ENCODE assay signal across 12 cellular contexts in the genomic region with DNA sequence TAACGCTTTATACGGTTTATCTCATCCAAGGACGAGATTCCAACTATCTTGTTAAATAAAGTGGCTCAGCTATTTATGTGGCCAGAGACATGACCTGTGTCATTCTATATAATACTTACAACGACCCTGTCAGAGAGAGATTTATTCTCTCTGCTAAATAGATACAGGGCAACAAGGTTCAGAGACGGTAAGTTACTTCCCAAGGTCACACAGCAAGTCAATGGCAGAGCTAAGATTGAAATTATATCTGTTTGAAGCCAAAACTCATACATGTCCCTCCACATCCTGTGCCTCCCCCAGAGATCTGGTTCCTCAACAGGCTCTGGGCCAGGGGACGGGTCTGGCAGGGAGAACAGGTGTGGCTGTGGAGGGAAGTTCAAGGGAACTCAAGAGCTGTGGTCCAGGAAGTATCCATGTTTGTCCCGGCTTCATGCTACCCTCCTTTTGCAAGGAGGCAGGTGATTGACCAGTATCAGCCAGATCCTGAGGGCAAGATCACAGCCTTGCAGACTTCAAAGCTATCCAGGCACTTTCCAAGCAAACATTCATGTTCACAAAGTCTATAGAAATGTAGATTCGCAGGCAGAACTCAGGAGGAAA.
DNase-seq lines count a peak whose midpoint lies in the region; ATAC-seq and TF ChIP-seq lines count a peak whose summit lies in the region.
"Had no signal": no experiment of that assay in that cellular context is flagged by ENCODE, and none has a peak within 500 bp of the region (broad histone marks: within the 10 kb centered on the region; RNA-seq: fewer than 3 reads in every experiment).

No MANE protein-coding gene starts in this region.

- no peak overlapping the region for H3K4me2 ChIP-seq in GM23338

- H3K4me3 ChIP-seq in GM23338, result no peak overlapping the region
- H3K4me3 ChIP-seq: gastroesophageal sphincter, SJCRH30, tibial nerve had no signal

- ATAC-seq in GM23338, result no peak
- no peak for ATAC-seq in activated CD8-positive, alpha-beta memory T cell treated with anti-CD3 and anti-CD28 coated beads, Interleukin-2, amount 10 ng/mL, durations not matched to agents 7 days and 5 days

- H2AFZ ChIP-seq in GM23338, result no peak overlapping the region

- no peaks in the 10 kb centered on the region for H4K20me1 ChIP-seq in GM23338 (replicated peaks; ENCODE audit: insufficient read depth)

- DNase-seq in GM23338 (ENCODE audit: low spot score), result no peak
- DNase-seq in activated CD8-positive, alpha-beta memory T cell treated with anti-CD3 and anti-CD28 coated beads, Interleukin-2, amount 10 ng/mL, durations not matched to agents 7 days and 5 days, result peak; percentile 35
- peak; percentile 49 for DNase-seq in osteocyte (ENCODE audit: extremely low spot score, unreplicated experiment)
- DNase-seq in activated T-cell treated with anti-CD3 and anti-CD28 coated beads for 4 hours, result no peak
- no peak for DNase-seq in GM19240 (ENCODE audit: insufficient read length, low spot score)
- DNase-seq in SIG-M5 treated with dmso at 0.1 percent for 504 hours (lab: John Stamatoyannopoulos, UW; ENCODE audit: unreplicated experiment), result no peak

- H3K27ac ChIP-seq in C4-2B (no peak overlapping the region), GM23338 (ENCODE audit: low read depth) (no peak overlapping the region)
- H3K27ac ChIP-seq: SJCRH30 had no signal

- no peaks in the 10 kb centered on the region for H3K79me2 ChIP-seq in GM23338 (replicated peaks; ENCODE audit: insufficient read depth)

- CTCF ChIA-PET in activated CD8-positive, alpha-beta memory T cell treated with anti-CD3 and anti-CD28 coated beads, Interleukin-2, amount 10 ng/mL, durations not matched to agents 7 days and 5 days (lab: Charles Lee), result interaction anchor here (0.6 to 15.0 kb wide), 6 partner anchors 26 to 615 kb away, joined by 3 to 397 read pairs (median 4); no protein-coding TSS in a partner anchor

- H3F3A ChIP-seq in GM23338 (replicated peaks; ENCODE audit: low read depth), result no peaks in the 10 kb centered on the region

- H3K36me3 Mint-ChIP-seq in GM23338 (ENCODE audit: low read depth) (peaks cover 15% of the 10 kb centered on the region; the same call in 2 of the 3 replicates), osteocyte (ENCODE audit: unreplicated experiment) (no peaks in the 10 kb centered on the region)
- H3K36me3 Mint-ChIP-seq in activated CD8-positive, alpha-beta memory T cell treated with anti-CD3 and anti-CD28 coated beads, Interleukin-2, amount 10 ng/mL, durations not matched to agents 7 days and 5 days, result no peaks in the 10 kb centered on the region
- H3K36me3 Mint-ChIP-seq: stimulated activated effector memory CD8-positive, alpha-beta T cell treated with anti-CD3 and anti-CD28 coated beads, Interleukin-12 subunit alpha, Interleukin-12 subunit beta, amount 100 ng/mL, for 72 hours had no signal

- H3K27ac Mint-ChIP-seq in GM23338 (no peak overlapping the region), osteocyte (ENCODE audit: unreplicated experiment) (no peak overlapping the region)
- no peak overlapping the region for H3K27ac Mint-ChIP-seq in activated CD8-positive, alpha-beta memory T cell treated with anti-CD3 and anti-CD28 coated beads, Interleukin-2, amount 10 ng/mL, durations not matched to agents 7 days and 5 days
- H3K27ac Mint-ChIP-seq: nephron; stimulated activated effector memory CD8-positive, alpha-beta T cell treated with anti-CD3 and anti-CD28 coated beads, Interleukin-12 subunit alpha, Interleukin-12 subunit beta, amount 100 ng/mL, for 72 hours had no signal

- H3K4me1 ChIP-seq in GM23338 (ENCODE audit: insufficient read depth), result no peaks in the 10 kb centered on the region
- H3K4me1 ChIP-seq: tibial nerve had no signal

- peaks cover 6% of the 10 kb centered on the region for H3K27me3 Mint-ChIP-seq in GM23338 (ENCODE audit: insufficient read depth, low read depth, poor library complexity)
- H3K27me3 Mint-ChIP-seq in activated CD8-positive, alpha-beta memory T cell treated with anti-CD3 and anti-CD28 coated beads, Interleukin-2, amount 10 ng/mL, durations not matched to agents 7 days and 5 days, result no peaks in the 10 kb centered on the region
- H3K27me3 Mint-ChIP-seq in osteocyte (ENCODE audit: unreplicated experiment), result no peaks in the 10 kb centered on the region

- no peaks in the 10 kb centered on the region for H3K9me2 ChIP-seq in GM23338 (ENCODE audit: insufficient read depth)

- no peaks in the 10 kb centered on the region for H3K27me3 ChIP-seq in GM23338 (ENCODE audit: insufficient read depth)
- H3K27me3 ChIP-seq: gastroesophageal sphincter, SJCRH30, tibial nerve had no signal

- H3K4me1 Mint-ChIP-seq in GM23338 (no peaks in the 10 kb centered on the region), osteocyte (ENCODE audit: unreplicated experiment) (peaks cover 3% of the 10 kb centered on the region)
- H3K4me1 Mint-ChIP-seq in activated CD8-positive, alpha-beta memory T cell treated with anti-CD3 and anti-CD28 coated beads, Interleukin-2, amount 10 ng/mL, durations not matched to agents 7 days and 5 days, result no peaks in the 10 kb centered on the region
- H3K4me1 Mint-ChIP-seq: nephron had no signal

- TF ChIP-seq CTCF in C4-2B (conservative IDR thresholded peaks at IDR 0.05), result peak; percentile 55
- no peak for TF ChIP-seq CTCF in GM23338 (conservative IDR thresholded peaks at IDR 0.05; ENCODE audit: low read depth in 2 of 2)
- TF ChIP-seq CTCF in osteocyte (IDR thresholded peaks at IDR 0.05), result no peak

- H3K4me3 Mint-ChIP-seq in GM23338, result no peak overlapping the region
- no peak overlapping the region for H3K4me3 Mint-ChIP-seq in activated CD8-positive, alpha-beta memory T cell treated with anti-CD3 and anti-CD28 coated beads, Interleukin-2, amount 10 ng/mL, durations not matched to agents 7 days and 5 days
- no peak overlapping the region for H3K4me3 Mint-ChIP-seq in osteocyte (ENCODE audit: unreplicated experiment)
- H3K4me3 Mint-ChIP-seq: nephron; stimulated activated effector memory CD8-positive, alpha-beta T cell treated with anti-CD3 and anti-CD28 coated beads, Interleukin-12 subunit alpha, Interleukin-12 subunit beta, amount 100 ng/mL, for 72 hours had no signal

- peaks cover 30% of the 10 kb centered on the region for H3K9me3 Mint-ChIP-seq in GM23338
- peaks cover 4% of the 10 kb centered on the region for H3K9me3 Mint-ChIP-seq in activated CD8-positive, alpha-beta memory T cell treated with anti-CD3 and anti-CD28 coated beads, Interleukin-2, amount 10 ng/mL, durations not matched to agents 7 days and 5 days (ENCODE audit: low read depth)
- H3K9me3 Mint-ChIP-seq in osteocyte (ENCODE audit: unreplicated experiment), result peaks cover 12% of the 10 kb centered on the region

- H3K36me3 ChIP-seq in GM23338 (ENCODE audit: insufficient read depth), result no peaks in the 10 kb centered on the region
- H3K36me3 ChIP-seq: gastroesophageal sphincter, SJCRH30, tibial nerve had no signal

TF ChIP-seq in GM23338, 12 proteins besides CTCF, POLR2A, EP300 and RAD21:
- TF ChIP-seq CREB1 (CRISPR knock-in tag; IDR thresholded peaks at IDR 0.05; ENCODE audit: low read depth), result 0 out of 2 replicates have a peak, but pooled peaks have one; percentile 32
- no peak for TF ChIP-seq ZNF331 (CRISPR knock-in tag; IDR thresholded peaks at IDR 0.05; ENCODE audit: low read depth)

Comparison
In these comparisons a context has a peak if more than half of its experiments do, and no peak if none do; other contexts are left out.
1. DNase-seq: peak in activated CD8-positive, alpha-beta memory T cell treated with anti-CD3 and anti-CD28 coated beads, Interleukin-2, amount 10 ng/mL, durations not matched to agents 7 days and 5 days (single experiment) and osteocyte (single experiment); none in GM23338 (single experiment), activated T-cell treated with anti-CD3 and anti-CD28 coated beads for 4 hours (single experiment), GM19240 (single experiment) and SIG-M5 treated with dmso at 0.1 percent for 504 hours (single experiment).